5 cellular contexts compared by ENCODE assay signal in genomic region chr12:6289081-6289480, GRCh38. TPM values are rescaled to one million over a fixed set of nuclear protein-coding genes. Genes with fewer than 3 reads are reported as not detected.
"Had no signal": no experiment of that assay in that cellular context is flagged by ENCODE, and none has a peak within 500 bp of the region (broad histone marks: within the 10 kb centered on the region; RNA-seq: fewer than 3 reads in every experiment).

No MANE protein-coding gene starts in this region.

RNA-seq across cellular contexts. Expression of gene PLEKHG6, which starts 21.4 kb away (rescaled TPM):
- total RNA-seq: naive thymus-derived CD8-positive, alpha-beta T cell; natural killer cell treated with Interleukin-12 subunit alpha and Interleukin-12 subunit beta and Interleukin-15 and Interleukin-18, amount 100 ng/mL, for 72 hours; occipital lobe; osteoblast; pulmonary artery endothelial cell had no signal
